Comparison of ENCODE assay signal across 7 cellular contexts in genomic region chr12:54033980-54034783, GRCh38. TPM values are rescaled to one million over a fixed set of nuclear protein-coding genes. Genes with fewer than 3 reads are reported as not detected.
DNase-seq lines count a peak whose midpoint lies in the region; ATAC-seq and TF ChIP-seq lines count a peak whose summit lies in the region.
"Had no signal": no experiment of that assay in that cellular context is flagged by ENCODE, and none has a peak within 500 bp of the region (broad histone marks: within the 10 kb centered on the region; RNA-seq: fewer than 3 reads in every experiment).

No MANE protein-coding gene starts in this region.

- H3K27ac Mint-ChIP-seq in central memory CD8-positive, alpha-beta T cell (ENCODE audit: low read depth): no peak overlapping the region
- H3K27ac Mint-ChIP-seq: dendritic cell treated with granulocyte-macrophage colony-stimulating factor and Interleukin-4, amounts not matched to agents 40 ng/mL and 50 ng/mL, for 4 days had no signal

- peaks cover 2% of the 10 kb centered on the region for H3K36me3 Mint-ChIP-seq in central memory CD8-positive, alpha-beta T cell (ENCODE audit: insufficient read depth)

- H3K27me3 Mint-ChIP-seq in central memory CD8-positive, alpha-beta T cell: peaks cover 96% of the 10 kb centered on the region

- intact Hi-C loops in sciatic nerve (cut with DNase I): loop anchor here (5.0 kb wide), 1 partner anchor 93 kb away; no protein-coding TSS in a partner anchor

- no peaks in the 10 kb centered on the region for H3K9me3 Mint-ChIP-seq in central memory CD8-positive, alpha-beta T cell

- H3K4me3 Mint-ChIP-seq in central memory CD8-positive, alpha-beta T cell: peak overlapping the region; percentile 75
- H3K4me3 Mint-ChIP-seq: dendritic cell treated with granulocyte-macrophage colony-stimulating factor and Interleukin-4, amounts not matched to agents 40 ng/mL and 50 ng/mL, for 4 days had no signal

- peaks cover 21% of the 10 kb centered on the region for H3K4me1 Mint-ChIP-seq in central memory CD8-positive, alpha-beta T cell

- no peak for ATAC-seq in central memory CD8-positive, alpha-beta T cell (replicated peaks; ENCODE audit: extremely low read depth, poor library complexity, severe bottlenecking)
- peak; percentile 48 for ATAC-seq in sciatic nerve
- ATAC-seq in HG03095 (IDR thresholded peaks at IDR 0.05; ENCODE audit: unreplicated experiment): no peak
- no peak for ATAC-seq in omental fat pad (ENCODE audit: low FRiP score)

- TF ChIP-seq CTCF in omental fat pad (IDR thresholded peaks at IDR 0.05): no peak

- DNase-seq in HuH-7.5 (ENCODE audit: low spot score): peak; percentile 77
- no peak for DNase-seq in central memory CD8-positive, alpha-beta T cell (ENCODE audit: low spot score in 2 of 2)
- no peak for DNase-seq in sciatic nerve (ENCODE audit: low spot score)
- DNase-seq in HT-29 (ENCODE audit: low spot score): no peak
- DNase-seq in omental fat pad (ENCODE audit: low spot score): no peak

RNA-seq across cellular contexts. Expression of gene HOXC5, which starts 1.3 kb away (rescaled TPM):
- total RNA-seq in sciatic nerve (5.6 TPM), omental fat pad (under 1 TPM in 3 of 4 donors, not detected in 1; 0.28 to 0.63 (median 0.50) TPM)
- 0.41 and 0.81 TPM in 2 replicates for total RNA-seq in HT-29 (2014; rRNA removed; shearing (Covaris generic))

RNA-seq across cellular contexts. Expression of gene HOXC6, which starts 5.9 kb away (rescaled TPM):
- total RNA-seq in sciatic nerve: 35.3 TPM
- 1.4 and 1.6 TPM in 2 replicates for total RNA-seq in HT-29 (2014; rRNA removed; shearing (Covaris generic))
- 1 to 10 TPM in 2 of 4 donors, under 1 TPM in 2; 0.24 to 1.7 (median 1.2) TPM for total RNA-seq in omental fat pad

RNA-seq across cellular contexts. Expression of gene HOXC4, which starts 19.5 kb away (rescaled TPM):
- total RNA-seq in sciatic nerve: 23.6 TPM
- total RNA-seq in HT-29 (2014; rRNA removed; shearing (Covaris generic)): 4.0 and 6.8 TPM in 2 replicates
- 1 to 10 TPM in 3 of 4 donors, under 1 TPM in 1; 0.84 to 1.3 (median 1.1) TPM for total RNA-seq in omental fat pad

RNA-seq across cellular contexts. Expression of gene HOXC8, which starts 25.4 kb away (rescaled TPM):
- 7.0 TPM for total RNA-seq in sciatic nerve
- total RNA-seq in HT-29 (2014; rRNA removed; shearing (Covaris generic)): 0.10 and 0.23 TPM in 2 replicates
- total RNA-seq in omental fat pad: under 1 TPM in 2 of 4 donors, not detected in 2; 0.19 to 0.24 TPM

RNA-seq across cellular contexts. Expression of gene HOXC9, which starts 34.2 kb away (rescaled TPM):
- total RNA-seq in sciatic nerve: 10.2 TPM
- 0.23 and 0.76 TPM in 2 replicates for total RNA-seq in HT-29 (2014; rRNA removed; shearing (Covaris generic))
- total RNA-seq in omental fat pad: 1 to 10 TPM in 1 of 4 donors, under 1 TPM in 2, not detected in 1; 0.28 to 2.0 (median 0.44) TPM

Comparison
In these comparisons a context has a peak if more than half of its experiments do, and no peak if none do; other contexts are left out.
1. RNA of gene HOXC6, which starts 5.9 kb away (total RNA-seq): 35.3 TPM in sciatic nerve (single experiment); 0.24 to 1.7 TPM in omental fat pad and 1.4 to 1.6 TPM in HT-29; every median in the first group is over 10 times any median in the second.